Comparison of ENCODE assay signal across 8 cellular contexts in genomic region chrY:19567051-19567901, GRCh38.
DNase-seq lines count a peak whose midpoint lies in the region; ATAC-seq and TF ChIP-seq lines count a peak whose summit lies in the region.

No MANE protein-coding gene starts in this region.

- H3K4me3 ChIP-seq in ovary (peak overlapping the region; percentile 20), Caco-2 (ENCODE audit: low read depth, low read length) (no peak overlapping the region)

- in situ Hi-C loops in GM13977 (cut with MboI; ENCODE audit: low pct_unique_long_range_greater_than_20kb, low sequenced_read_pairs, unreplicated experiment): no loop called here

- H3K4me3 Mint-ChIP-seq in effector memory CD8-positive, alpha-beta T cell: peak overlapping the region; percentile 89 to 92
- H3K4me3 Mint-ChIP-seq in Caco-2 (ENCODE audit: unreplicated experiment): no peak overlapping the region

- peak; percentile 59 for ATAC-seq in HG02981 (IDR thresholded peaks at IDR 0.05; ENCODE audit: unreplicated experiment)
- ATAC-seq in effector memory CD8-positive, alpha-beta T cell (replicated peaks): peak; percentile 80
- no peak for ATAC-seq in HG03108 (IDR thresholded peaks at IDR 0.05; ENCODE audit: unreplicated experiment)

- H3K27me3 ChIP-seq in ovary (no peaks in the 10 kb centered on the region), Caco-2 (replicated peaks; ENCODE audit: control insufficient read depth, insufficient read depth, low read length) (no peaks in the 10 kb centered on the region)

- H3K27ac ChIP-seq in ovary: no peak overlapping the region

- H3K36me3 ChIP-seq in ovary (no peaks in the 10 kb centered on the region), Caco-2 (ENCODE audit: control insufficient read depth, insufficient read depth, low read length) (no peaks in the 10 kb centered on the region)

- WGBS in ovary, 3 donors: no CpG with 5 or more reads among the region's 52 CpGs

- H3K4me1 Mint-ChIP-seq in effector memory CD8-positive, alpha-beta T cell (ENCODE audit: low read depth in 2 of 2): peaks cover 19 to 49% of the 10 kb centered on the region in 2 donors
- H3K4me1 Mint-ChIP-seq in Caco-2 (ENCODE audit: low read depth, unreplicated experiment): no peaks in the 10 kb centered on the region

- POLR2A ChIA-PET in Caco-2 (lab: Charles Lee): no interaction called here

- H3K27me3 Mint-ChIP-seq in effector memory CD8-positive, alpha-beta T cell: no peaks in the 10 kb centered on the region
- H3K27me3 Mint-ChIP-seq in Caco-2 (ENCODE audit: insufficient read depth, unreplicated experiment): no peaks in the 10 kb centered on the region

- CTCF ChIA-PET in Caco-2 (lab: Charles Lee): no interaction called here

- H3K36me3 Mint-ChIP-seq in effector memory CD8-positive, alpha-beta T cell (ENCODE audit: insufficient read depth): peaks cover 11% of the 10 kb centered on the region
- no peaks in the 10 kb centered on the region for H3K36me3 Mint-ChIP-seq in Caco-2 (ENCODE audit: insufficient read depth, unreplicated experiment)

- H3K9me3 ChIP-seq in ovary (no peaks in the 10 kb centered on the region), Caco-2 (no peaks in the 10 kb centered on the region)

- no peak for TF ChIP-seq POLR2A in ovary (IDR thresholded peaks at IDR 0.05)

- no peaks in the 10 kb centered on the region for H3K4me1 ChIP-seq in ovary (ENCODE audit: insufficient read depth)
- no peaks in the 10 kb centered on the region for H3K4me1 ChIP-seq in Caco-2

- peak overlapping the region; percentile 99 to 100 for H3K27ac Mint-ChIP-seq in effector memory CD8-positive, alpha-beta T cell
- no peak overlapping the region for H3K27ac Mint-ChIP-seq in Caco-2 (ENCODE audit: unreplicated experiment)

- H3K9me3 Mint-ChIP-seq in effector memory CD8-positive, alpha-beta T cell: no peaks in the 10 kb centered on the region
- H3K9me3 Mint-ChIP-seq in Caco-2 (ENCODE audit: unreplicated experiment): no peaks in the 10 kb centered on the region

- TF ChIP-seq CTCF in ovary (IDR thresholded peaks at IDR 0.05) (no peak), Caco-2 (IDR thresholded peaks at IDR 0.05; ENCODE audit: insufficient read depth in 1 of 2, low read depth in 1 of 2, low read length in 1 of 2, severe bottlenecking in 1 of 2, unreplicated experiment in 1 of 2) (no peak), GM13977 (IDR thresholded peaks at IDR 0.05; ENCODE audit: extremely low read depth, insufficient read depth, missing control alignments) (no peak)

- DNase-seq in CMK (ENCODE audit: low read depth): peak; percentile 89
- peak in 4 of 5 donors; percentile 65 to 78 (median 70) for DNase-seq in T-helper 1 cell
- DNase-seq in effector memory CD8-positive, alpha-beta T cell: peak; percentile 71 to 88 (median 72)
- no peak for DNase-seq in ovary
- no peak for DNase-seq in Caco-2
- DNase-seq in GM13977 (ENCODE audit: low spot score): no peak

- intact Hi-C loops in ovary (cut with DNase I): no loop called here
- intact Hi-C loops in Caco-2 (cut with micrococcal nuclease; ENCODE audit: unreplicated experiment): no loop called here

- BruUV-seq in Caco-2 (replicated peaks; lab: Mats Ljungman, UMichigan): no TSS peak

- no peak for TF ChIP-seq EP300 in ovary (IDR thresholded peaks at IDR 0.05)

Comparison
In these comparisons a context has a peak if more than half of its experiments do, and no peak if none do; other contexts are left out.
1. DNase-seq: peak in CMK (single experiment), T-helper 1 cell (4 of 5) and effector memory CD8-positive, alpha-beta T cell (3 of 3); none in ovary (0 of 5), Caco-2 (0 of 2) and GM13977 (single experiment).